ENCODE assay signal across 9 cellular contexts in genomic region chr6:5471637-5472430, GRCh38.
DNase-seq lines count a peak whose midpoint lies in the region; ATAC-seq and TF ChIP-seq lines count a peak whose summit lies in the region.
"Had no signal": no experiment of that assay in that cellular context is flagged by ENCODE, and none has a peak within 500 bp of the region (broad histone marks: within the 10 kb centered on the region; RNA-seq: fewer than 3 reads in every experiment).

No MANE protein-coding gene starts in this region.

- TF ChIP-seq POLR2A in ovary (IDR thresholded peaks at IDR 0.05): no peak

- H3K4me2 ChIP-seq in BLaER1 (peak overlapping the region; percentile 60), OCI-LY1 (ENCODE audit: low read length) (peak overlapping the region; percentile 51; the same call in 1 of the 2 replicates)

- no peaks in the 10 kb centered on the region for H3F3A ChIP-seq in OCI-LY1 (ENCODE audit: insufficient read depth, low read length)

- 88 to 94% (median 90%) methylated on average over 12 of the region's 12 CpGs for WGBS in ovary, 3 donors

- TF ChIP-seq EP300 in ovary (IDR thresholded peaks at IDR 0.05): no peak

- H3K9ac ChIP-seq in BLaER1 (0 out of 2 replicates have a peak overlapping the region, but pooled peaks have one; percentile 0), OCI-LY1 (ENCODE audit: low read length) (peak overlapping the region; percentile 44)

- H3K9me3 ChIP-seq in BLaER1: no peaks in the 10 kb centered on the region
- no peaks in the 10 kb centered on the region for H3K9me3 ChIP-seq in OCI-LY1 (ENCODE audit: low read length)
- no peaks in the 10 kb centered on the region for H3K9me3 ChIP-seq in ovary
- H3K9me3 ChIP-seq: thoracic aorta had no signal

- no peak for ATAC-seq in HG03521 (IDR thresholded peaks at IDR 0.05; ENCODE audit: unreplicated experiment)
- ATAC-seq in GM21381 (IDR thresholded peaks at IDR 0.05; ENCODE audit: unreplicated experiment): no peak

- H3K36me3 ChIP-seq in BLaER1 (no peaks in the 10 kb centered on the region), OCI-LY1 (ENCODE audit: insufficient read depth, low read length) (no peaks in the 10 kb centered on the region), ovary (no peaks in the 10 kb centered on the region)
- H3K36me3 ChIP-seq: thoracic aorta had no signal

- H4K20me1 ChIP-seq in BLaER1: no peaks in the 10 kb centered on the region
- no peaks in the 10 kb centered on the region for H4K20me1 ChIP-seq in OCI-LY1 (ENCODE audit: insufficient read depth, low read length)

- DNase-seq in NCI-H1105 (lab: John Stamatoyannopoulos, UW) (peak; percentile 51), head of caudate nucleus (peak in 41 of 42 donors; percentile 11 to 84 (median 52)), ovary (no peak), mucosa of gallbladder (ENCODE audit: low spot score) (no peak)

- H3K27me3 ChIP-seq in BLaER1 (no peaks in the 10 kb centered on the region), OCI-LY1 (ENCODE audit: insufficient read depth, low read length) (no peaks in the 10 kb centered on the region), ovary (no peaks in the 10 kb centered on the region)

- no peak overlapping the region for H3K4me3 ChIP-seq in BLaER1
- peak overlapping the region; percentile 6 for H3K4me3 ChIP-seq in OCI-LY1 (ENCODE audit: low read depth, low read length, poor library complexity, severe bottlenecking)
- no peak overlapping the region for H3K4me3 ChIP-seq in ovary
- H3K4me3 ChIP-seq: thoracic aorta had no signal

- no peaks in the 10 kb centered on the region for H3K9me2 ChIP-seq in OCI-LY1 (ENCODE audit: low read depth, low read length)

- no peak overlapping the region for H3K27ac ChIP-seq in BLaER1
- H3K27ac ChIP-seq in OCI-LY1 (ENCODE audit: low read depth, low read length, poor library complexity, severe bottlenecking): peak overlapping the region; percentile 63
- H3K27ac ChIP-seq in ovary: no peak overlapping the region
- H3K27ac ChIP-seq: thoracic aorta had no signal

- H2AFZ ChIP-seq in OCI-LY1 (ENCODE audit: low read length): no peak overlapping the region

- no peaks in the 10 kb centered on the region for H3K79me2 ChIP-seq in OCI-LY1 (ENCODE audit: insufficient read depth, low read length)

- intact Hi-C loops in head of caudate nucleus (cut with DNase I) (no loop called here), ovary (cut with DNase I) (no loop called here)

- H3K4me1 ChIP-seq in BLaER1 (peaks cover 15% of the 10 kb centered on the region), OCI-LY1 (ENCODE audit: insufficient read depth, low read length, severe bottlenecking) (peaks cover 28% of the 10 kb centered on the region), ovary (ENCODE audit: insufficient read depth) (no peaks in the 10 kb centered on the region)

- TF ChIP-seq CTCF in OCI-LY1 (IDR thresholded peaks at IDR 0.05; ENCODE audit: low read length) (no peak), ovary (IDR thresholded peaks at IDR 0.05) (no peak)

Comparison
In these comparisons a context has a peak if more than half of its experiments do, and no peak if none do; other contexts are left out.
1. DNase-seq: peak in NCI-H1105 (single experiment) and head of caudate nucleus (41 of 42); none in ovary (0 of 5) and mucosa of gallbladder (single experiment).